1 cellular context compared by ENCODE assay signal in genomic region chr3:71125729-71126128, GRCh38.
TF ChIP-seq lines count a peak whose summit lies in the region.

No MANE protein-coding gene starts in this region.

TF ChIP-seq in K562, 482 proteins besides CTCF, POLR2A, EP300 and RAD21 (continued from another document):
- TF ChIP-seq GTF3C2 (IDR thresholded peaks at IDR 0.05; ENCODE audit: borderline replicate concordance, extremely low read depth, insufficient read length) (no peak), NFIX (CRISPR knock-in tag; IDR thresholded peaks at IDR 0.05; ENCODE audit: low read depth) (no peak), RBM25 (IDR thresholded peaks at IDR 0.05; ENCODE audit: low read depth, low read length, severe bottlenecking) (peak; percentile 91), CHD4 (IDR thresholded peaks at IDR 0.05; ENCODE audit: insufficient read depth, insufficient replicate concordance, low read depth, low read length, poor library complexity, severe bottlenecking) (no peak)
